34 cellular contexts compared by ENCODE assay signal in genomic region chr11:11208994-11209393, GRCh38.
"Had no signal": no experiment of that assay in that cellular context is flagged by ENCODE, and none has a peak within 500 bp of the region (broad histone marks: within the 10 kb centered on the region; RNA-seq: fewer than 3 reads in every experiment).

No MANE protein-coding gene starts in this region.

- H3K27me3 ChIP-seq: MG63 had no signal

- DNase-seq: Karpas-422, Kasumi-1, KG1, MG63, MM.1S, MV-4-11, NCI-H1048, NCI-H1092, NCI-H1092 treated with DMSO at 0.1 percent for 48 hours, NCI-H1105, NCI-H1105 treated with DMSO at 0.1 percent for 48 hours, NCI-H1417, NCI-H1417 treated with DMSO at 0.1 percent for 48 hours, NCI-H1436, NCI-H1436 treated with DMSO at 0.1 percent for 48 hours, NCI-H146, NCI-H1694, NCI-H1694 treated with DMSO at 0.1 percent for 48 hours, NCI-H187, NCI-H187 treated with DMSO at 0.1 percent for 48 hours, NCI-H1930, NCI-H2029 treated with DMSO at 0.1 percent for 48 hours, NCI-H2081, NCI-H2081 treated with DMSO at 0.1 percent for 48 hours, NCI-H2107, NCI-H2171, NCI-H2171 treated with DMSO at 0.1 percent for 48 hours, NCI-H2227 treated with DMSO at 0.1 percent for 48 hours, NCI-H226, NCI-H345, NCI-H446, NCI-H446 treated with DMSO at 0.1 percent for 48 hours, NCI-H510A had no signal

- H3K4me2 ChIP-seq: KMS-11 had no signal

- H3K27ac ChIP-seq: KMS-11 had no signal

- H3K36me3 ChIP-seq: MG63 had no signal

- H3K9me3 ChIP-seq: MG63 had no signal

- H3K9ac ChIP-seq: KMS-11 had no signal

- H3K4me3 ChIP-seq: MG63 had no signal
